ENCODE assay signal across 24 cellular contexts in genomic region chr19:36198116-36198515, GRCh38. TPM values are rescaled to one million over a fixed set of nuclear protein-coding genes. Genes with fewer than 3 reads are reported as not detected.
DNase-seq lines count a peak whose midpoint lies in the region; ATAC-seq, FAIRE-seq and TF ChIP-seq lines count a peak whose summit lies in the region.
"Had no signal": no experiment of that assay in that cellular context is flagged by ENCODE, and none has a peak within 500 bp of the region (broad histone marks: within the 10 kb centered on the region; RNA-seq: fewer than 3 reads in every experiment).

No MANE protein-coding gene starts in this region.

- H3K27ac ChIP-seq in GM23338 (ENCODE audit: low read depth) (0 out of 2 replicates have a peak overlapping the region, but pooled peaks have one; percentile 26), caudate nucleus (ENCODE audit: low read depth, low read length) (peak overlapping the region; percentile 67), substantia nigra (ENCODE audit: low read depth, low read length, poor library complexity, severe bottlenecking) (peak overlapping the region; percentile 89), trophoblast cell (ENCODE audit: low read depth, low read length) (no peak overlapping the region), HepG2 (ENCODE audit: extremely low read length, insufficient read depth, low read length) (no peak overlapping the region), neural progenitor cell (no peak overlapping the region)
- H3K27ac ChIP-seq: BLaER1 treated with 17β-estradiol and CSF1 and Interleukin-3, amounts not matched to agents 10 nM and 100 nM; RWPE1 had no signal

- H3K79me2 ChIP-seq in GM23338 (replicated peaks; ENCODE audit: insufficient read depth) = no peaks in the 10 kb centered on the region
- no peaks in the 10 kb centered on the region for H3K79me2 ChIP-seq in trophoblast cell (ENCODE audit: control insufficient read depth, insufficient read depth, low read length, poor library complexity)
- no peaks in the 10 kb centered on the region for H3K79me2 ChIP-seq in HepG2 (ENCODE audit: insufficient read depth, low read length)
- no peaks in the 10 kb centered on the region for H3K79me2 ChIP-seq in neural progenitor cell (ENCODE audit: low read depth)

- intact Hi-C loops in HepG2 (cut with micrococcal nuclease; ENCODE audit: unreplicated experiment) = no loop called here

- no peak overlapping the region for H4K8ac ChIP-seq in trophoblast cell (ENCODE audit: low read depth, low read length)

- no peak overlapping the region for H2BK5ac ChIP-seq in trophoblast cell (ENCODE audit: low read depth, low read length, poor library complexity)

- H3K27ac Mint-ChIP-seq in GM23338 = no peak overlapping the region
- H3K27ac Mint-ChIP-seq in neural progenitor cell = no peak overlapping the region
- H3K27ac Mint-ChIP-seq: CD8-positive, alpha-beta memory T cell had no signal

- peaks cover 3% of the 10 kb centered on the region; the same call in 2 of the 3 replicates for H3K36me3 Mint-ChIP-seq in GM23338 (ENCODE audit: low read depth)
- H3K36me3 Mint-ChIP-seq in neural progenitor cell = peaks cover 14% of the 10 kb centered on the region

- no peaks in the 10 kb centered on the region for H3K27me3 Mint-ChIP-seq in GM23338 (ENCODE audit: insufficient read depth, low read depth, poor library complexity)
- H3K27me3 Mint-ChIP-seq in neural progenitor cell (ENCODE audit: insufficient read depth, low read depth) = no peaks in the 10 kb centered on the region
- H3K27me3 Mint-ChIP-seq: CD8-positive, alpha-beta memory T cell had no signal

- no peak overlapping the region for H3K4me3 ChIP-seq in GM23338
- H3K4me3 ChIP-seq in trophoblast cell (ENCODE audit: low read depth, low read length) = no peak overlapping the region
- H3K4me3 ChIP-seq in HepG2 (replicated peaks in 1 of 3; ENCODE audit: insufficient read depth in 1 of 3, low read depth in 2 of 3, low read length in 3 of 3) = no peak overlapping the region
- no peak overlapping the region for H3K4me3 ChIP-seq in neural progenitor cell
- H3K4me3 ChIP-seq: BLaER1 treated with 17β-estradiol and CSF1 and Interleukin-3, amounts not matched to agents 10 nM and 100 nM had no signal

- in situ Hi-C loops in HepG2 (cut with HindIII; ENCODE audit: extremely low pct_ligation_motif_present, low pct_unique_long_range_greater_than_20kb) = no loop called here

- ATAC-seq in GM23338 (no peak), HepG2 (no peak)
- ATAC-seq: PC-3 had no signal

- no peak for TF ChIP-seq CTCF in GM23338 (conservative IDR thresholded peaks at IDR 0.05; ENCODE audit: low read depth in 2 of 2)
- no peak for TF ChIP-seq CTCF in HepG2 (CRISPR knock-in tag; IDR thresholded peaks at IDR 0.05)
- TF ChIP-seq CTCF in neural progenitor cell (IDR thresholded peaks at IDR 0.05) = no peak

- TF ChIP-seq POLR2A in HepG2 (IDR thresholded peaks at IDR 0.05; ENCODE audit: insufficient read depth in 1 of 2, low read depth in 2 of 2, low read length in 2 of 2) = no peak

- no peak for FAIRE-seq in HepG2 (lab: Jason Lieb, UNC)
- FAIRE-seq: A204.1, GM12892, GM18507 had no signal

- DNase-seq in GM23338 (ENCODE audit: low spot score) (no peak), caudate nucleus (lab: John Stamatoyannopoulos, UW) (peak in 23 of 61 donors; percentile 1 to 84 (median 23)), inferior parietal cortex (ENCODE audit: extremely low spot score) (peak; percentile 82), substantia nigra (lab: John Stamatoyannopoulos, UW) (peak in 14 of 49 donors; percentile 8 to 78 (median 22)), trophoblast cell (no peak), HepG2 (ENCODE audit: low spot score) (no peak), neural progenitor cell (ENCODE audit: low spot score) (no peak)
- DNase-seq: CD8-positive, alpha-beta memory T cell; DMS79; H7; MM.1S; NCI-H1092; NCI-H1436 treated with DMSO at 0.1 percent for 48 hours; NCI-H2029; NCI-H345; NCI-H524 treated with DMSO at 0.1 percent for 48 hours; PC-3; SIG-M5 had no signal

- H3K79me1 ChIP-seq in trophoblast cell (ENCODE audit: low read length) = no peaks in the 10 kb centered on the region

- H3K18ac ChIP-seq in trophoblast cell (ENCODE audit: low read length) = no peak overlapping the region

- no peak for TF ChIP-seq EP300 in HepG2 (IDR thresholded peaks at IDR 0.05; ENCODE audit: low read depth in 2 of 2, low read length in 2 of 2)
- TF ChIP-seq EP300 in HepG2 (CRISPR knock-in tag; IDR thresholded peaks at IDR 0.05; ENCODE audit: borderline replicate concordance) = no peak

- H3K4me1 Mint-ChIP-seq in GM23338 = no peaks in the 10 kb centered on the region
- H3K4me1 Mint-ChIP-seq in neural progenitor cell = no peaks in the 10 kb centered on the region
- H3K4me1 Mint-ChIP-seq: CD8-positive, alpha-beta memory T cell had no signal

- H3K27me3 ChIP-seq in GM23338 (ENCODE audit: insufficient read depth) = no peaks in the 10 kb centered on the region
- H3K27me3 ChIP-seq in trophoblast cell (ENCODE audit: insufficient read depth, low read length) = no peaks in the 10 kb centered on the region
- no peaks in the 10 kb centered on the region for H3K27me3 ChIP-seq in HepG2 (ENCODE audit: control insufficient read depth in 1 of 2, insufficient read depth in 2 of 2, low read length in 2 of 2)
- H3K27me3 ChIP-seq in neural progenitor cell = no peaks in the 10 kb centered on the region
- H3K27me3 ChIP-seq: BLaER1 treated with 17β-estradiol and CSF1 and Interleukin-3, amounts not matched to agents 10 nM and 100 nM had no signal

- H3K23ac ChIP-seq in trophoblast cell (ENCODE audit: low read length) = no peak overlapping the region

- H3K9me2 ChIP-seq in GM23338 (ENCODE audit: insufficient read depth) = no peaks in the 10 kb centered on the region

- no TSS peak for BruUV-seq in HepG2 (replicated peaks; lab: Mats Ljungman, UMichigan)

- H4K20me1 ChIP-seq in GM23338 (replicated peaks; ENCODE audit: insufficient read depth) = no peaks in the 10 kb centered on the region
- no peaks in the 10 kb centered on the region for H4K20me1 ChIP-seq in HepG2 (ENCODE audit: insufficient read depth, low read length)
- no peaks in the 10 kb centered on the region for H4K20me1 ChIP-seq in neural progenitor cell (ENCODE audit: low read depth)
- H4K20me1 ChIP-seq: BLaER1 treated with 17β-estradiol and CSF1 and Interleukin-3, amounts not matched to agents 10 nM and 100 nM had no signal

- H2BK12ac ChIP-seq in trophoblast cell (ENCODE audit: low read length) = no peak overlapping the region

- no peaks in the 10 kb centered on the region for H3K9me3 ChIP-seq in trophoblast cell (ENCODE audit: insufficient read depth, low read depth, low read length)
- no peaks in the 10 kb centered on the region for H3K9me3 ChIP-seq in HepG2 (ENCODE audit: low read length)
- no peaks in the 10 kb centered on the region for H3K9me3 ChIP-seq in neural progenitor cell (ENCODE audit: low read depth)
- H3K9me3 ChIP-seq: BLaER1 treated with 17β-estradiol and CSF1 and Interleukin-3, amounts not matched to agents 10 nM and 100 nM had no signal

- H3K4me2 ChIP-seq in GM23338 (no peak overlapping the region), trophoblast cell (ENCODE audit: low read length) (no peak overlapping the region), HepG2 (ENCODE audit: low read depth, low read length) (no peak overlapping the region), neural progenitor cell (no peak overlapping the region)
- H3K4me2 ChIP-seq: BLaER1 treated with 17β-estradiol and CSF1 and Interleukin-3, amounts not matched to agents 10 nM and 100 nM had no signal

- H2AFZ ChIP-seq in GM23338 (no peak overlapping the region), trophoblast cell (ENCODE audit: insufficient read depth, low read length, poor library complexity) (no peak overlapping the region), HepG2 (ENCODE audit: low read length) (no peak overlapping the region), neural progenitor cell (replicated peaks) (no peak overlapping the region)

- H4K12ac ChIP-seq in trophoblast cell (ENCODE audit: low read depth, low read length) = no peak overlapping the region

- H2BK120ac ChIP-seq in trophoblast cell (ENCODE audit: insufficient read depth, low read length, poor library complexity) = no peak overlapping the region

- H3K4me1 ChIP-seq in GM23338 (ENCODE audit: insufficient read depth) (no peaks in the 10 kb centered on the region), trophoblast cell (ENCODE audit: control insufficient read depth in 1 of 2, insufficient read depth in 2 of 2, low read length in 2 of 2) (no peaks in the 10 kb centered on the region), HepG2 (ENCODE audit: insufficient read depth, low read length) (no peaks in the 10 kb centered on the region), neural progenitor cell (no peaks in the 10 kb centered on the region)

- H3K4me3 Mint-ChIP-seq in GM23338 (no peak overlapping the region), neural progenitor cell (no peak overlapping the region)
- H3K4me3 Mint-ChIP-seq: CD8-positive, alpha-beta memory T cell had no signal

- H3K36me3 ChIP-seq in GM23338 (ENCODE audit: insufficient read depth) = no peaks in the 10 kb centered on the region
- peaks cover 4 to 7% of the 10 kb centered on the region in 2 experiments for H3K36me3 ChIP-seq in trophoblast cell (ENCODE audit: control insufficient read depth in 1 of 2, insufficient read depth in 2 of 2, low read length in 2 of 2)
- H3K36me3 ChIP-seq in HepG2 (replicated peaks in 1 of 2; ENCODE audit: control insufficient read depth in 1 of 2, insufficient read depth in 2 of 2, low read length in 2 of 2) = peaks cover 2 to 15% of the 10 kb centered on the region in 2 experiments; a peak in 3 of 5 replicates
- no peaks in the 10 kb centered on the region for H3K36me3 ChIP-seq in neural progenitor cell

- no peaks in the 10 kb centered on the region for H3K9me3 Mint-ChIP-seq in GM23338
- H3K9me3 Mint-ChIP-seq in neural progenitor cell = no peaks in the 10 kb centered on the region
- H3K9me3 Mint-ChIP-seq: CD8-positive, alpha-beta memory T cell had no signal

- H3F3A ChIP-seq in GM23338 (replicated peaks; ENCODE audit: low read depth) = no peaks in the 10 kb centered on the region
- no peaks in the 10 kb centered on the region for H3F3A ChIP-seq in neural progenitor cell (ENCODE audit: low read depth)

- CTCF ChIA-PET in HepG2 (lab: Yijun Ruan, JAX; ENCODE audit: low intra/inter-chr PET ratio, low total read pairs) = no interaction called here

- no peak for TF ChIP-seq RAD21 in HepG2 (CRISPR knock-in tag; IDR thresholded peaks at IDR 0.05)

- no peak overlapping the region for H3K9ac ChIP-seq in trophoblast cell (ENCODE audit: low read length)
- H3K9ac ChIP-seq in HepG2 (ENCODE audit: insufficient read depth, low read depth, low read length) = no peak overlapping the region
- no peak overlapping the region for H3K9ac ChIP-seq in neural progenitor cell
- H3K9ac ChIP-seq: BLaER1 treated with 17β-estradiol and CSF1 and Interleukin-3, amounts not matched to agents 10 nM and 100 nM had no signal

- H3K14ac ChIP-seq in trophoblast cell (ENCODE audit: low read length) = no peak overlapping the region

- H4K91ac ChIP-seq in trophoblast cell (ENCODE audit: low read depth, low read length) = no peak overlapping the region

- H3K4ac ChIP-seq in trophoblast cell (ENCODE audit: low read depth, low read length) = no peak overlapping the region

- WGBS in trophoblast cell (ENCODE audit: extremely low coverage, insufficient coverage, insufficient read length) = no CpG with 5 or more reads among the region's 2 CpGs
- 96% methylated on average over 2 of the region's 2 CpGs for WGBS in HepG2 (ENCODE audit: low lambda C conversion rate)

- POLR2A ChIA-PET in HepG2 (lab: Yijun Ruan, JAX) = no interaction called here

- H2AK5ac ChIP-seq in trophoblast cell (ENCODE audit: low read length) = no peak overlapping the region

RNA-seq across cellular contexts. Expression of gene ZNF565, which starts 16.3 kb away (rescaled TPM):
- 2.4 TPM in 2 replicates for total RNA-seq in GM23338 (2014; rRNA removed; shearing (Covaris generic))
- 1.9 and 3.2 TPM in 2 replicates for polyA plus RNA-seq in GM23338 (2016; fragmentation: Nextera tagmentation; extraction: Ambion mirVana)
- polyA plus RNA-seq in trophoblast cell (2013) = 2.7 and 2.8 TPM in 2 replicates
- total RNA-seq in HepG2 (2016; rRNA removed; fragmentation: Illumina TruSeq; extraction: Trizol) = 5.2 and 6.0 TPM in 2 replicates
- 2.6 and 3.3 TPM in 2 replicates for total RNA-seq in HepG2 (2016; cell fraction: cytosol; rRNA removed; fragmentation: Illumina TruSeq; extraction: Trizol; ENCODE audit: low read depth)
- total RNA-seq in HepG2 (2016; cell fraction: insoluble cytoplasmic fraction; rRNA removed; fragmentation: Illumina TruSeq; extraction: Trizol) = 5.1 and 5.7 TPM in 2 replicates
- 3.8 and 4.2 TPM in 2 replicates for total RNA-seq in HepG2 (2016; cell fraction: membrane; rRNA removed; fragmentation: Illumina TruSeq; extraction: Trizol)
- total RNA-seq in HepG2 (2016; cell fraction: nucleus; rRNA removed; fragmentation: Illumina TruSeq; extraction: Trizol) = 3.8 and 5.4 TPM in 2 replicates
- polyA plus RNA-seq in HepG2 (2011; rRNA removed) = 1.8 and 2.1 TPM in 2 replicates
- 0.95 and 1.4 TPM in 2 replicates for polyA plus RNA-seq in HepG2 (2011; cell fraction: cytosol; rRNA removed)
- polyA plus RNA-seq in HepG2 (2011; cell fraction: nucleus; rRNA removed) = 2.5 and 3.3 TPM in 2 replicates
- polyA plus RNA-seq in HepG2 (2012) = 2.3 and 2.4 TPM in 2 replicates
- polyA plus RNA-seq in HepG2 (2016; cell fraction: cytosol; fragmentation: Illumina TruSeq; extraction: Trizol; ENCODE audit: low read depth) = 0.63 and 0.91 TPM in 2 replicates
- 3.6 and 3.8 TPM in 2 replicates for polyA plus RNA-seq in HepG2 (2016; cell fraction: insoluble cytoplasmic fraction; fragmentation: Illumina TruSeq; extraction: Trizol; ENCODE audit: low read depth)
- polyA plus RNA-seq in HepG2 (2016; cell fraction: membrane; fragmentation: Illumina TruSeq; extraction: Trizol; ENCODE audit: low read depth) = 1.5 and 1.6 TPM in 2 replicates
- 4.5 and 4.8 TPM in 2 replicates for polyA plus RNA-seq in HepG2 (2016; cell fraction: nucleus; fragmentation: Illumina TruSeq; extraction: Trizol; ENCODE audit: insufficient read depth, low read depth)
- 2.0 and 2.7 TPM in 2 replicates for polyA minus RNA-seq in HepG2 (2011; rRNA and poly(A)+ RNA removed; ENCODE audit: low replicate concordance)
- polyA minus RNA-seq in HepG2 (2011; cell fraction: cytosol; rRNA and poly(A)+ RNA removed) = 1.2 and 2.2 TPM in 2 replicates
- polyA minus RNA-seq in HepG2 (2011; cell fraction: nucleus; rRNA and poly(A)+ RNA removed) = 5.4 and 7.6 TPM in 2 replicates
- 3.1 and 6.2 TPM in 2 replicates for total RNA-seq in neural progenitor cell (ENCODE audit: low replicate concordance)

RNA-seq across cellular contexts. Expression of gene ZNF146, which starts 16.8 kb away (rescaled TPM):
- 227 and 249 TPM in 2 replicates for total RNA-seq in GM23338 (2014; rRNA removed; shearing (Covaris generic))
- polyA plus RNA-seq in GM23338 (2016; fragmentation: Nextera tagmentation; extraction: Ambion mirVana) = 111 and 143 TPM in 2 replicates
- 51.0 and 52.9 TPM in 2 replicates for polyA plus RNA-seq in trophoblast cell (2013)
- total RNA-seq in HepG2 (2016; rRNA removed; fragmentation: Illumina TruSeq; extraction: Trizol) = 52.7 and 93.3 TPM in 2 replicates
- total RNA-seq in HepG2 (2016; cell fraction: cytosol; rRNA removed; fragmentation: Illumina TruSeq; extraction: Trizol; ENCODE audit: low read depth) = 7.1 and 7.2 TPM in 2 replicates
- 53.6 and 86.2 TPM in 2 replicates for total RNA-seq in HepG2 (2016; cell fraction: insoluble cytoplasmic fraction; rRNA removed; fragmentation: Illumina TruSeq; extraction: Trizol)
- total RNA-seq in HepG2 (2016; cell fraction: membrane; rRNA removed; fragmentation: Illumina TruSeq; extraction: Trizol) = 33.9 and 37.0 TPM in 2 replicates
- 30.3 and 37.2 TPM in 2 replicates for total RNA-seq in HepG2 (2016; cell fraction: nucleus; rRNA removed; fragmentation: Illumina TruSeq; extraction: Trizol)
- polyA plus RNA-seq in HepG2 (2011; rRNA removed) = 26.8 and 28.4 TPM in 2 replicates
- polyA plus RNA-seq in HepG2 (2011; cell fraction: cytosol; rRNA removed) = 12.6 and 22.7 TPM in 2 replicates
- 11.3 and 18.6 TPM in 2 replicates for polyA plus RNA-seq in HepG2 (2011; cell fraction: nucleus; rRNA removed)
- 47.9 and 48.1 TPM in 2 replicates for polyA plus RNA-seq in HepG2 (2012)
- polyA plus RNA-seq in HepG2 (2016; cell fraction: cytosol; fragmentation: Illumina TruSeq; extraction: Trizol; ENCODE audit: low read depth) = 3.7 and 4.0 TPM in 2 replicates
- polyA plus RNA-seq in HepG2 (2016; cell fraction: insoluble cytoplasmic fraction; fragmentation: Illumina TruSeq; extraction: Trizol; ENCODE audit: low read depth) = 71.0 and 81.5 TPM in 2 replicates
- 15.3 and 15.4 TPM in 2 replicates for polyA plus RNA-seq in HepG2 (2016; cell fraction: membrane; fragmentation: Illumina TruSeq; extraction: Trizol; ENCODE audit: low read depth)
- 56.6 and 59.5 TPM in 2 replicates for polyA plus RNA-seq in HepG2 (2016; cell fraction: nucleus; fragmentation: Illumina TruSeq; extraction: Trizol; ENCODE audit: insufficient read depth, low read depth)
- 8.8 and 18.0 TPM in 2 replicates for polyA minus RNA-seq in HepG2 (2011; rRNA and poly(A)+ RNA removed; ENCODE audit: low replicate concordance)
- polyA minus RNA-seq in HepG2 (2011; cell fraction: cytosol; rRNA and poly(A)+ RNA removed) = 25.7 and 28.9 TPM in 2 replicates
- 31.7 and 48.7 TPM in 2 replicates for polyA minus RNA-seq in HepG2 (2011; cell fraction: nucleus; rRNA and poly(A)+ RNA removed)
- total RNA-seq in neural progenitor cell (ENCODE audit: low replicate concordance) = 167 and 282 TPM in 2 replicates

RNA-seq across cellular contexts. Expression of gene COX7A1, which starts 45.9 kb away (rescaled TPM):
- total RNA-seq in GM23338 (2014; rRNA removed; shearing (Covaris generic)) = 0.52 TPM in 1 of 2 replicates, not detected in the other
- polyA plus RNA-seq in GM23338 (2016; fragmentation: Nextera tagmentation; extraction: Ambion mirVana) = 5.5 and 6.3 TPM in 2 replicates
- polyA plus RNA-seq in trophoblast cell (2013) = not detected in 2 replicates
- not detected in 2 replicates for total RNA-seq in HepG2 (2016; rRNA removed; fragmentation: Illumina TruSeq; extraction: Trizol)
- not detected in 2 replicates for total RNA-seq in HepG2 (2016; cell fraction: cytosol; rRNA removed; fragmentation: Illumina TruSeq; extraction: Trizol; ENCODE audit: low read depth)
- total RNA-seq in HepG2 (2016; cell fraction: insoluble cytoplasmic fraction; rRNA removed; fragmentation: Illumina TruSeq; extraction: Trizol) = not detected in 2 replicates
- total RNA-seq in HepG2 (2016; cell fraction: membrane; rRNA removed; fragmentation: Illumina TruSeq; extraction: Trizol) = not detected in 2 replicates
- not detected in 2 replicates for total RNA-seq in HepG2 (2016; cell fraction: nucleus; rRNA removed; fragmentation: Illumina TruSeq; extraction: Trizol)
- polyA plus RNA-seq in HepG2 (2011; rRNA removed) = not detected in 2 replicates
- not detected in 2 replicates for polyA plus RNA-seq in HepG2 (2011; cell fraction: cytosol; rRNA removed)
- not detected in 2 replicates for polyA plus RNA-seq in HepG2 (2011; cell fraction: nucleus; rRNA removed)
- not detected in 2 replicates for polyA plus RNA-seq in HepG2 (2012)
- polyA plus RNA-seq in HepG2 (2016; cell fraction: cytosol; fragmentation: Illumina TruSeq; extraction: Trizol; ENCODE audit: low read depth) = not detected in 2 replicates
- not detected in 2 replicates for polyA plus RNA-seq in HepG2 (2016; cell fraction: insoluble cytoplasmic fraction; fragmentation: Illumina TruSeq; extraction: Trizol; ENCODE audit: low read depth)
- polyA plus RNA-seq in HepG2 (2016; cell fraction: membrane; fragmentation: Illumina TruSeq; extraction: Trizol; ENCODE audit: low read depth) = not detected in 2 replicates
- polyA plus RNA-seq in HepG2 (2016; cell fraction: nucleus; fragmentation: Illumina TruSeq; extraction: Trizol; ENCODE audit: insufficient read depth, low read depth) = not detected in 2 replicates
- polyA minus RNA-seq in HepG2 (2011; rRNA and poly(A)+ RNA removed; ENCODE audit: low replicate concordance) = not detected in 2 replicates
- not detected in 2 replicates for polyA minus RNA-seq in HepG2 (2011; cell fraction: cytosol; rRNA and poly(A)+ RNA removed)
- not detected in 2 replicates for polyA minus RNA-seq in HepG2 (2011; cell fraction: nucleus; rRNA and poly(A)+ RNA removed)
- not detected in 2 replicates for total RNA-seq in neural progenitor cell (ENCODE audit: low replicate concordance)
- total RNA-seq: CD8-positive, alpha-beta memory T cell; H7; LHCN-M2; PC-3 had no signal
- polyA plus RNA-seq: CD8-positive, alpha-beta memory T cell had no signal

RNA-seq across cellular contexts. Expression of gene CAPNS1, which starts 58.2 kb away (rescaled TPM):
- 112 and 123 TPM in 2 replicates for total RNA-seq in GM23338 (2014; rRNA removed; shearing (Covaris generic))
- 227 and 230 TPM in 2 replicates for polyA plus RNA-seq in GM23338 (2016; fragmentation: Nextera tagmentation; extraction: Ambion mirVana)
- polyA plus RNA-seq in trophoblast cell (2013) = 865 and 885 TPM in 2 replicates
- 280 and 322 TPM in 2 replicates for total RNA-seq in HepG2 (2016; rRNA removed; fragmentation: Illumina TruSeq; extraction: Trizol)
- total RNA-seq in HepG2 (2016; cell fraction: cytosol; rRNA removed; fragmentation: Illumina TruSeq; extraction: Trizol; ENCODE audit: low read depth) = 123 and 145 TPM in 2 replicates
- total RNA-seq in HepG2 (2016; cell fraction: insoluble cytoplasmic fraction; rRNA removed; fragmentation: Illumina TruSeq; extraction: Trizol) = 261 and 342 TPM in 2 replicates
- total RNA-seq in HepG2 (2016; cell fraction: membrane; rRNA removed; fragmentation: Illumina TruSeq; extraction: Trizol) = 152 and 172 TPM in 2 replicates
- total RNA-seq in HepG2 (2016; cell fraction: nucleus; rRNA removed; fragmentation: Illumina TruSeq; extraction: Trizol) = 96.9 and 104 TPM in 2 replicates
- 526 and 533 TPM in 2 replicates for polyA plus RNA-seq in HepG2 (2011; rRNA removed)
- polyA plus RNA-seq in HepG2 (2011; cell fraction: cytosol; rRNA removed) = 204 and 262 TPM in 2 replicates
- polyA plus RNA-seq in HepG2 (2011; cell fraction: nucleus; rRNA removed) = 119 and 132 TPM in 2 replicates
- polyA plus RNA-seq in HepG2 (2012) = 299 and 302 TPM in 2 replicates
- polyA plus RNA-seq in HepG2 (2016; cell fraction: cytosol; fragmentation: Illumina TruSeq; extraction: Trizol; ENCODE audit: low read depth) = 206 and 217 TPM in 2 replicates
- polyA plus RNA-seq in HepG2 (2016; cell fraction: insoluble cytoplasmic fraction; fragmentation: Illumina TruSeq; extraction: Trizol; ENCODE audit: low read depth) = 455 and 533 TPM in 2 replicates
- polyA plus RNA-seq in HepG2 (2016; cell fraction: membrane; fragmentation: Illumina TruSeq; extraction: Trizol; ENCODE audit: low read depth) = 241 and 270 TPM in 2 replicates
- 326 and 330 TPM in 2 replicates for polyA plus RNA-seq in HepG2 (2016; cell fraction: nucleus; fragmentation: Illumina TruSeq; extraction: Trizol; ENCODE audit: insufficient read depth, low read depth)
- 458 and 714 TPM in 2 replicates for polyA minus RNA-seq in HepG2 (2011; rRNA and poly(A)+ RNA removed; ENCODE audit: low replicate concordance)
- polyA minus RNA-seq in HepG2 (2011; cell fraction: cytosol; rRNA and poly(A)+ RNA removed) = 195 and 198 TPM in 2 replicates
- polyA minus RNA-seq in HepG2 (2011; cell fraction: nucleus; rRNA and poly(A)+ RNA removed) = 43.9 and 66.4 TPM in 2 replicates
- 146 and 258 TPM in 2 replicates for total RNA-seq in neural progenitor cell (ENCODE audit: low replicate concordance)

Comparison
In these comparisons a context has a peak if more than half of its experiments do, and no peak if none do; other contexts are left out.
1. H3K27ac ChIP-seq: peak in GM23338 (single experiment), caudate nucleus (single experiment) and substantia nigra (single experiment); none in trophoblast cell (single experiment), HepG2 (single experiment) and neural progenitor cell (single experiment).